Comparison of ENCODE assay signal across 1 cellular context in genomic region chr20:32024683-32025295, GRCh38.
TF ChIP-seq lines count a peak whose summit lies in the region.

No MANE protein-coding gene starts in this region.

TF ChIP-seq in K562, 482 proteins besides CTCF, POLR2A, EP300 and RAD21 (continued from another document):
- TF ChIP-seq ZNF551 (CRISPR knock-in tag; IDR thresholded peaks at IDR 0.05): no peak
